1 cellular context compared by ENCODE assay signal in the genomic region with DNA sequence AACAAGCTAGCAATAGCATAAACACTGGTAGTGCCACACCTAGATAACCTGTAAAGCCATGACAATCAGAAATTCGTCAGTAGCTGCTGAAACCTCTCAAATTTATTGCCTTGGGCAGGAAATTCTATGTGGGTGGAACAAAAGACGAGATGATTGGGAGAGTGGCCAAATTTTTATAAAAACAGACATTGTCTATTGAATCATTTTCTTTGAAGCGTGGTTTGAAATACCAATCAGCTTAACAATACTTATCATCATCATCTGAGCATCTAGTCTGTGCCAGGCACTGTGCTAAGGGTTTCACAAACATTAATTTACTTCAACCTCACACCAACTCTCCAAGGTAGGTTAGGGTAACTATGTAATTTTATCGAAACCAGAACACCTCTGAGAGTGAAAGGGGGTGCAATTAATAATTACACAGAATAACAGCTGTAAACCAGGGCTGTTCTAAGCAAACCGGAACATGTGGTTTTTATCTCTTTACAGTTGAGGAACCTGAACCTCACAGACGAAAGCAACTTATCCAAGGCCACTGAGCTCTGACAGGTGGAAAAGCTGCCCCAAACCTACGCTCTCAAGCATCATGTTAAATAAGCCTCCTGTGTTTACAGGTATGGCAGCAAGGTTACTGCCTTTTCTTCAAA.
TF ChIP-seq lines count a peak whose summit lies in the region.

No MANE protein-coding gene starts in this region.

TF ChIP-seq in HCT116, 20 proteins besides CTCF, POLR2A, EP300 and RAD21 (continued from another document):
- TF ChIP-seq, protein P1, sequence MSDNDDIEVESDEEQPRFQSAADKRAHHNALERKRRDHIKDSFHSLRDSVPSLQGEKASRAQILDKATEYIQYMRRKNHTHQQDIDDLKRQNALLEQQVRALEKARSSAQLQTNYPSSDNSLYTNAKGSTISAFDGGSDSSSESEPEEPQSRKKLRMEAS (IDR thresholded peaks at IDR 0.05) = 0 out of 2 replicates have a peak, but pooled peaks have one; percentile 30
- TF ChIP-seq ZFX (IDR thresholded peaks at IDR 0.05) (no peak), JUND (IDR thresholded peaks at IDR 0.05) (peak; percentile 59; the same call in 1 of the 2 replicates), ELF1 (IDR thresholded peaks at IDR 0.05; ENCODE audit: borderline replicate concordance, low read depth) (no peak; the same call in 1 of the 2 replicates), SRF (IDR thresholded peaks at IDR 0.05; ENCODE audit: low read depth) (no peak)
